Comparison of ENCODE assay signal across 18 cellular contexts in the genomic region with DNA sequence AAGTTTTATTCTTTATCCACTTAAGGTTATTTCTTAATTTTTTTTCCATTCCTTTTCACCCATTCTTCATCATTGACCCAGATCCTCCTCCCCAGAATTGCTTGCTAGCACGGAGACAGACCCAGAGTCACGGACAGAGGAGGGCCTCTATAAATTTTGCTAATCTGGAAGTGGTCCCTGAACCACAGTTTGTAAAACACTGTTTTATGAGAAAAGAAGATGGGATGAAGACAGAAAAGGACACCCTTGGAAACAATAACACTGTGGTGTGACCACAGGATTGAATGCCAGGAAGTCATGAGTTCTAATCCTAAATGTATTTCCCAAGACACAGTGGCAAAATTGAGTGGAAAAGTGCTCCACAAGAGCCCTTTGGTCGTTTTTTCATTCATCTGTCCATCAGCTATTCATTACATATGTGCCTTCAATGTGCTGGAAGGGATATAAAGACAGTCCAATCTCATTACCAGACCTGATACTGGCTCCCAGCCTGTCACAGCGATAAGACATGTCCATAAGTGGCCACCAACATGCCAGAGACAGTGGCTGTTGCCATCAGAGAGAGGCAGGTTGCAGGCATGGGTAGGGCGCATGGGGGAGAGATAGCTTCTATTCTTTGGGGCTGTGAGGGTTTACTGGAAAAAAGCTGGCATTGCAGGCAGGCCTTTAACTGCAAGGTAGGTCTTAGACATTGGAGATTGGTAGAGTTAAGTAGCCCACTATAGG.
DNase-seq lines count a peak whose midpoint lies in the region; ATAC-seq, FAIRE-seq and TF ChIP-seq lines count a peak whose summit lies in the region.
"Had no signal": no experiment of that assay in that cellular context is flagged by ENCODE, and none has a peak within 500 bp of the region (broad histone marks: within the 10 kb centered on the region; RNA-seq: fewer than 3 reads in every experiment).

No MANE protein-coding gene starts in this region.

- H3K14ac ChIP-seq in trophoblast cell (ENCODE audit: low read length), result no peak overlapping the region

- H3K4me3 ChIP-seq in AG10803 (ENCODE audit: low read length), result no peak overlapping the region
- no peak overlapping the region for H3K4me3 ChIP-seq in astrocyte (ENCODE audit: insufficient read depth, low read depth, low read length)
- H3K4me3 ChIP-seq in gastroesophageal sphincter, result no peak overlapping the region
- no peak overlapping the region for H3K4me3 ChIP-seq in trophoblast cell (ENCODE audit: low read depth, low read length)
- H3K4me3 ChIP-seq: MG63 had no signal

- H3K9ac ChIP-seq in astrocyte (ENCODE audit: low read length), result no peak overlapping the region
- no peak overlapping the region for H3K9ac ChIP-seq in trophoblast cell (ENCODE audit: low read length)
- H3K9ac ChIP-seq: KMS-11 had no signal

- no peak overlapping the region for H3K18ac ChIP-seq in trophoblast cell (ENCODE audit: low read length)

- H2BK12ac ChIP-seq in trophoblast cell (ENCODE audit: low read length), result no peak overlapping the region

- H3K27me3 Mint-ChIP-seq in astrocyte (ENCODE audit: low read depth, unreplicated experiment), result no peaks in the 10 kb centered on the region
- H3K27me3 Mint-ChIP-seq: B cell; CD4-positive, alpha-beta memory T cell had no signal

- 82 to 100% methylated on average over 1 to 5 of the region's 5 CpGs for WGBS in gastroesophageal sphincter (ENCODE audit: low coverage in 1 of 2), 2 donors
- WGBS in trophoblast cell (ENCODE audit: extremely low coverage, insufficient coverage, insufficient read length), result no CpG with 5 or more reads among the region's 5 CpGs

- no peak overlapping the region for H2AK5ac ChIP-seq in trophoblast cell (ENCODE audit: low read length)

- H3K23ac ChIP-seq in trophoblast cell (ENCODE audit: low read length), result peak overlapping the region; percentile 47

- H3K36me3 ChIP-seq in astrocyte (ENCODE audit: insufficient read depth, low read length) (no peaks in the 10 kb centered on the region), gastroesophageal sphincter (peaks cover 0 to 12% of the 10 kb centered on the region in 2 donors), trophoblast cell (ENCODE audit: control insufficient read depth in 1 of 2, insufficient read depth in 2 of 2, low read length in 2 of 2) (peaks cover 0 to 2% of the 10 kb centered on the region in 2 experiments)

- H2BK120ac ChIP-seq in trophoblast cell (ENCODE audit: insufficient read depth, low read length, poor library complexity), result no peak overlapping the region

- no peaks in the 10 kb centered on the region for H3K27me3 ChIP-seq in astrocyte (ENCODE audit: insufficient read depth, low read length)
- H3K27me3 ChIP-seq in gastroesophageal sphincter, result no peaks in the 10 kb centered on the region
- H3K27me3 ChIP-seq in trophoblast cell (ENCODE audit: insufficient read depth, low read length), result no peaks in the 10 kb centered on the region
- H3K27me3 ChIP-seq: MG63 had no signal

- H3K79me1 ChIP-seq in trophoblast cell (ENCODE audit: low read length), result no peaks in the 10 kb centered on the region

- H4K91ac ChIP-seq in trophoblast cell (ENCODE audit: low read depth, low read length), result no peak overlapping the region

- TF ChIP-seq POLR2A in gastroesophageal sphincter (IDR thresholded peaks at IDR 0.05), result no peak

- H2BK5ac ChIP-seq in trophoblast cell (ENCODE audit: low read depth, low read length, poor library complexity), result no peak overlapping the region

- H3K4me3 Mint-ChIP-seq in astrocyte (ENCODE audit: unreplicated experiment), result no peak overlapping the region
- H3K4me3 Mint-ChIP-seq: B cell; CD4-positive, alpha-beta memory T cell had no signal

- H3K27ac ChIP-seq in astrocyte (ENCODE audit: low read depth, low read length), result no peak overlapping the region
- H3K27ac ChIP-seq in gastroesophageal sphincter, result peak overlapping the region in 3 of 4 donors; percentile 44 to 69 (median 49)
- H3K27ac ChIP-seq in trophoblast cell (ENCODE audit: low read depth, low read length), result no peak overlapping the region
- H3K27ac ChIP-seq: KMS-11 had no signal

- H4K12ac ChIP-seq in trophoblast cell (ENCODE audit: low read depth, low read length), result no peak overlapping the region

- TF ChIP-seq EP300 in gastroesophageal sphincter (IDR thresholded peaks at IDR 0.05), result no peak

- no peak overlapping the region for H2AFZ ChIP-seq in astrocyte (ENCODE audit: low read depth, low read length)
- H2AFZ ChIP-seq in trophoblast cell (ENCODE audit: insufficient read depth, low read length, poor library complexity), result no peak overlapping the region

- DNase-seq in AG10803 (ENCODE audit: low read depth) (peak; percentile 15), astrocyte (ENCODE audit: low read depth) (no peak), trophoblast cell (no peak), NCI-H1930 (lab: John Stamatoyannopoulos, UW) (no peak), A172 (ENCODE audit: low spot score) (no peak), AG20443 (ENCODE audit: low spot score) (no peak)
- DNase-seq: Calu3; CD4-positive, alpha-beta memory T cell; H7; MG63; NCI-H1092 treated with DMSO at 0.1 percent for 48 hours; NCI-H524 treated with DMSO at 0.1 percent for 48 hours had no signal

- no peak overlapping the region for H3K4ac ChIP-seq in trophoblast cell (ENCODE audit: low read depth, low read length)

- H3K36me3 Mint-ChIP-seq in astrocyte (ENCODE audit: low read depth, unreplicated experiment), result peaks cover 15% of the 10 kb centered on the region

- peaks cover 15% of the 10 kb centered on the region for H3K4me1 Mint-ChIP-seq in astrocyte (ENCODE audit: low read depth, unreplicated experiment)
- H3K4me1 Mint-ChIP-seq: B cell; CD4-positive, alpha-beta memory T cell had no signal

- H3K4me2 ChIP-seq in astrocyte (ENCODE audit: low read length) (peak overlapping the region; percentile 17), trophoblast cell (ENCODE audit: low read length) (no peak overlapping the region)
- H3K4me2 ChIP-seq: KMS-11 had no signal

- H3K4me1 ChIP-seq in astrocyte (ENCODE audit: insufficient read depth, low read length) (peaks cover 4% of the 10 kb centered on the region), gastroesophageal sphincter (peaks cover 0 to 33% (median 4%) of the 10 kb centered on the region in 3 donors), trophoblast cell (ENCODE audit: control insufficient read depth in 1 of 2, insufficient read depth in 2 of 2, low read length in 2 of 2) (no peaks in the 10 kb centered on the region)

- no peak overlapping the region for H4K8ac ChIP-seq in trophoblast cell (ENCODE audit: low read depth, low read length)

- H3K79me2 ChIP-seq in astrocyte (ENCODE audit: insufficient read depth, low read length) (no peaks in the 10 kb centered on the region), trophoblast cell (ENCODE audit: control insufficient read depth, insufficient read depth, low read length, poor library complexity) (no peaks in the 10 kb centered on the region)

- H3K27ac Mint-ChIP-seq in astrocyte (ENCODE audit: unreplicated experiment), result no peak overlapping the region
- H3K27ac Mint-ChIP-seq: B cell had no signal

- no peak for TF ChIP-seq CTCF in AG10803 (conservative IDR thresholded peaks at IDR 0.05; ENCODE audit: low read length)
- no peak for TF ChIP-seq CTCF in astrocyte (IDR thresholded peaks at IDR 0.05; ENCODE audit: insufficient read depth, low read depth, low read length)
- no peak for TF ChIP-seq CTCF in gastroesophageal sphincter (IDR thresholded peaks at IDR 0.05)

- no peaks in the 10 kb centered on the region for H3K9me3 ChIP-seq in astrocyte (ENCODE audit: insufficient read depth, low read depth, low read length)
- no peaks in the 10 kb centered on the region for H3K9me3 ChIP-seq in gastroesophageal sphincter
- no peaks in the 10 kb centered on the region for H3K9me3 ChIP-seq in trophoblast cell (ENCODE audit: insufficient read depth, low read depth, low read length)
- H3K9me3 ChIP-seq: MG63 had no signal

- no peaks in the 10 kb centered on the region for H3K9me3 Mint-ChIP-seq in astrocyte (ENCODE audit: unreplicated experiment)
- H3K9me3 Mint-ChIP-seq: CD4-positive, alpha-beta memory T cell had no signal

- FAIRE-seq in astrocyte (lab: Jason Lieb, UNC), result no peak
- FAIRE-seq: HepG2 had no signal

- no peak for ATAC-seq in gastroesophageal sphincter
- ATAC-seq in GM18519 (IDR thresholded peaks at IDR 0.05; ENCODE audit: low FRiP score, unreplicated experiment), result no peak
- ATAC-seq: Panc1 had no signal

- H4K20me1 ChIP-seq in astrocyte (ENCODE audit: insufficient read depth, low read length), result peaks cover 8% of the 10 kb centered on the region

Comparison
In these comparisons a context has a peak if more than half of its experiments do, and no peak if none do; other contexts are left out.
1. H3K27ac ChIP-seq: peak in gastroesophageal sphincter (3 of 4); none in astrocyte (single experiment) and trophoblast cell (single experiment).